21 cellular contexts compared by ENCODE assay signal in genomic region chr3:111368061-111368460, GRCh38.
"Had no signal": no experiment of that assay in that cellular context is flagged by ENCODE, and none has a peak within 500 bp of the region (broad histone marks: within the 10 kb centered on the region; RNA-seq: fewer than 3 reads in every experiment).

No MANE protein-coding gene starts in this region.

- ATAC-seq: esophagus mucosa; foreskin keratinocyte; left colon; left ventricle myocardium superior; natural killer cell treated with Interleukin-12 subunit alpha and Interleukin-12 subunit beta and Interleukin-15 and Interleukin-18, amount 100 ng/mL, for 72 hours; right cardiac atrium; stimulated activated naive B cell treated with anti-CD40 and anti-IgM and Interleukin-4, amounts not matched to agents 10 μg/mL and 1 μg/mL and 100 μg/mL, for 72 hours; stimulated activated naive CD8-positive, alpha-beta T cell treated with anti-CD3 and anti-CD28 coated beads, Interleukin-15, amount 100 ng/mL, for 72 hours had no signal

- H3K27ac ChIP-seq: foreskin keratinocyte, hepatocyte, neural progenitor cell, ovary, testis, transverse colon had no signal

- H3K27me3 Mint-ChIP-seq: stimulated activated naive CD8-positive, alpha-beta T cell treated with anti-CD3 and anti-CD28 coated beads, Interleukin-15, amount 100 ng/mL, for 72 hours had no signal

- H3K9me3 ChIP-seq: ovary, testis had no signal

- H3K4me3 ChIP-seq: hepatocyte, lung, neural progenitor cell, ovary, testis, transverse colon had no signal

- H3K36me3 ChIP-seq: neural progenitor cell, ovary, transverse colon had no signal

- H3K27me3 ChIP-seq: hepatocyte, neural progenitor cell, ovary, testis, transverse colon had no signal

- H3K4me3 Mint-ChIP-seq: natural killer cell treated with Interleukin-12 subunit alpha and Interleukin-12 subunit beta and Interleukin-15 and Interleukin-18, amount 100 ng/mL, for 72 hours; neural progenitor cell; stimulated activated naive B cell treated with anti-CD40 and anti-IgM and Interleukin-4, amounts not matched to agents 10 μg/mL and 1 μg/mL and 100 μg/mL, for 72 hours; stimulated activated naive CD8-positive, alpha-beta T cell treated with anti-CD3 and anti-CD28 coated beads, Interleukin-15, amount 100 ng/mL, for 72 hours had no signal

- H2AFZ ChIP-seq: hepatocyte, neural progenitor cell had no signal

- H3K4me1 Mint-ChIP-seq: neural progenitor cell; stimulated activated naive B cell treated with anti-CD40 and anti-IgM and Interleukin-4, amounts not matched to agents 10 μg/mL and 1 μg/mL and 100 μg/mL, for 72 hours; stimulated activated naive CD8-positive, alpha-beta T cell treated with anti-CD3 and anti-CD28 coated beads, Interleukin-15, amount 100 ng/mL, for 72 hours had no signal

- H3K4me2 ChIP-seq: hepatocyte, neural progenitor cell had no signal

- H3K27ac Mint-ChIP-seq: natural killer cell treated with Interleukin-12 subunit alpha and Interleukin-12 subunit beta and Interleukin-15 and Interleukin-18, amount 100 ng/mL, for 72 hours; neural progenitor cell; stimulated activated naive B cell treated with anti-CD40 and anti-IgM and Interleukin-4, amounts not matched to agents 10 μg/mL and 1 μg/mL and 100 μg/mL, for 72 hours had no signal

- H3K9ac ChIP-seq: neural progenitor cell had no signal

- DNase-seq: cortex of kidney; effector memory CD4-positive, alpha-beta T cell; foreskin keratinocyte; head of caudate nucleus; left colon; left ventricle myocardium superior; mesenchymal stem cell; midbrain; nucleus accumbens; ovary; right cardiac atrium; stimulated activated CD4-positive, alpha-beta T cell treated with anti-CD3 and anti-CD28 coated beads, Interleukin-4, amount 100 ng/mL, for 24 hours; stimulated activated naive B cell treated with anti-CD40 and anti-IgM and Interleukin-4, amounts not matched to agents 10 μg/mL and 1 μg/mL and 100 μg/mL, for 72 hours; stimulated activated naive CD8-positive, alpha-beta T cell treated with anti-CD3 and anti-CD28 coated beads, Interleukin-15, amount 100 ng/mL, for 72 hours; testis; transverse colon had no signal

- H3K36me3 Mint-ChIP-seq: neural progenitor cell had no signal

- H3K4me1 ChIP-seq: foreskin keratinocyte, neural progenitor cell, testis, transverse colon had no signal

- H3K79me2 ChIP-seq: hepatocyte had no signal
